9 cellular contexts compared by ENCODE assay signal in genomic region chr13:39676315-39676876, GRCh38. TPM values are rescaled to one million over a fixed set of nuclear protein-coding genes. Genes with fewer than 3 reads are reported as not detected.
DNase-seq lines count a peak whose midpoint lies in the region; ATAC-seq and TF ChIP-seq lines count a peak whose summit lies in the region.
"Had no signal": no experiment of that assay in that cellular context is flagged by ENCODE, and none has a peak within 500 bp of the region (broad histone marks: within the 10 kb centered on the region; RNA-seq: fewer than 3 reads in every experiment).

No MANE protein-coding gene starts in this region.

- intact Hi-C loops in heart right ventricle (cut with DNase I) (loop anchor here in 6 of 10 donors (2.0 to 10.0 kb wide), 5 partner anchors 60 to 626 kb away; no protein-coding TSS in a partner anchor), tibial artery (cut with DNase I; ENCODE audit: low total_unique reads) (no loop called here)

- H3K4me1 ChIP-seq in heart right ventricle, result peaks cover 0 to 4% (median 0%) of the 10 kb centered on the region in 9 donors
- no peaks in the 10 kb centered on the region for H3K4me1 ChIP-seq in tibial artery

- H3K27me3 ChIP-seq in heart right ventricle (no peaks in the 10 kb centered on the region), tibial artery (no peaks in the 10 kb centered on the region)

- ATAC-seq in heart right ventricle (no peak), GM21381 (IDR thresholded peaks at IDR 0.05; ENCODE audit: unreplicated experiment) (no peak), HG03520 (IDR thresholded peaks at IDR 0.05; ENCODE audit: unreplicated experiment) (no peak)
- ATAC-seq: activated naive CD4-positive, alpha-beta T cell treated with anti-CD3 and anti-CD28 coated beads, Interleukin-2, amount 50 U/mL, for 72 hours had no signal

- peak; percentile 1 for DNase-seq in stimulated activated CD4-positive, alpha-beta T cell treated with anti-CD3 and anti-CD28 coated beads, Interleukin-12 subunit alpha, Interleukin-12 subunit beta, amount 100 ng/mL, for 4 hours
- DNase-seq in stimulated activated CD4-positive, alpha-beta T cell treated with anti-CD3 and anti-CD28 coated beads, Interleukin-1b, Interleukin-23, amount 100 ng/mL, for 48 hours, result no peak
- DNase-seq in NCI-H1105 treated with DMSO at 0.1 percent for 48 hours (lab: John Stamatoyannopoulos, UW), result peak; percentile 45
- DNase-seq in heart right ventricle, result peak in 1 of 2 donors; percentile 36
- DNase-seq in tibial artery, result no peak

- TF ChIP-seq CTCF in VCaP (conservative IDR thresholded peaks at IDR 0.05) (peak; percentile 67), heart right ventricle (IDR thresholded peaks at IDR 0.05) (peak; percentile 14 to 72 (median 56)), tibial artery (IDR thresholded peaks at IDR 0.05) (peak; percentile 34 to 55)

- peaks cover 0 to 45% (median 17%) of the 10 kb centered on the region in 9 donors for H3K36me3 ChIP-seq in heart right ventricle
- peaks cover 15 to 25% (median 24%) of the 10 kb centered on the region in 3 donors for H3K36me3 ChIP-seq in tibial artery

- H3K9me3 ChIP-seq in heart right ventricle (peaks cover 0 to 11% (median 0%) of the 10 kb centered on the region in 11 donors), tibial artery (no peaks in the 10 kb centered on the region)

- H3K4me3 ChIP-seq in heart right ventricle (no peak overlapping the region), tibial artery (no peak overlapping the region)

- WGBS in heart right ventricle, 2 donors, result 94 to 97% methylated on average over 1 of the region's 1 CpG

- no peak overlapping the region for H3K27ac ChIP-seq in VCaP
- no peak overlapping the region for H3K27ac ChIP-seq in heart right ventricle
- H3K27ac ChIP-seq in tibial artery, result no peak overlapping the region

RNA-seq across cellular contexts. Expression of gene COG6, which starts 20.9 kb away (rescaled TPM):
- 10 to 100 TPM; 24.1 to 48.3 (median 30.3) TPM for total RNA-seq in heart right ventricle
- 1 to 10 TPM; 7.0 to 7.2 TPM for polyA plus RNA-seq in heart right ventricle

Comparison
In these comparisons a context has a peak if more than half of its experiments do, and no peak if none do; other contexts are left out.
1. DNase-seq: peak in stimulated activated CD4-positive, alpha-beta T cell treated with anti-CD3 and anti-CD28 coated beads, Interleukin-12 subunit alpha, Interleukin-12 subunit beta, amount 100 ng/mL, for 4 hours (single experiment) and NCI-H1105 treated with DMSO at 0.1 percent for 48 hours (single experiment); none in stimulated activated CD4-positive, alpha-beta T cell treated with anti-CD3 and anti-CD28 coated beads, Interleukin-1b, Interleukin-23, amount 100 ng/mL, for 48 hours (single experiment) and tibial artery (0 of 2).
2. Peak in every context shown above with its lines, with median percentiles within 50 percentile points of each other: CTCF ChIP-seq.